Comparison of ENCODE assay signal across 15 cellular contexts in the genomic region with DNA sequence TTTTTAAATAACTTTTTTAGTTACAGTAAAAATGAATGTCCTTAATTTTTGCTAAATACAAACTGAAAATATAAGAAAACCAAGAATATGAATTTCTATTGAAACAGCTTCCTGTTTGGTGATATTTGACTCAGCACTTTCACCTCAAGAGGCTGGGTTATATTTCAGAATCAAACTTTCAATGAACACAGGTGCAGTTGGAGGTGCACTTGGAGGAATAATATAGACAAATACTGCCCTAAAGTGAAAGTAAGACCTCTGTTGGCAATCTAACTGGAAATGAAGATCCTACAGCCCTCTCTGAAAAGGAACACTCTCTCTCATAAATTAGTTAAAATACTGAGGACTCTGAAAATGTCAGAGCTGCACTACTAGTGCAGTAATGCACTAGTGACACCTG.
A peak's percentile ranks its signal among the peaks of the same experiment; 100 is the strongest.
DNase-seq lines count a peak whose midpoint lies in the region; ATAC-seq and TF ChIP-seq lines count a peak whose summit lies in the region.
"Had no signal": no experiment of that assay in that cellular context is flagged by ENCODE, and none has a peak within 500 bp of the region (broad histone marks: within the 10 kb centered on the region; RNA-seq: fewer than 3 reads in every experiment).

No MANE protein-coding gene starts in this region.

- no peak overlapping the region for H3K27ac Mint-ChIP-seq in T-helper 2 cell treated with Interferon-gamma antibody and Interleukin-4, amounts not matched to agents 5 μg/mL and 100 μg/mL, for 36 hours
- H3K27ac Mint-ChIP-seq in type B pancreatic cell = no peak overlapping the region

- DNase-seq in NCI-H1436 treated with DMSO at 0.1 percent for 48 hours (lab: John Stamatoyannopoulos, UW) = peak; percentile 3
- DNase-seq in NCI-H1436 (lab: John Stamatoyannopoulos, UW) = no peak
- DNase-seq in T-helper 2 cell treated with Interferon-gamma antibody and Interleukin-4, amounts not matched to agents 5 μg/mL and 100 μg/mL, for 36 hours (ENCODE audit: low spot score) = no peak
- no peak for DNase-seq in type B pancreatic cell (ENCODE audit: extremely low spot score, unreplicated experiment)
- DNase-seq in kidney glomerular epithelial cell (lab: John Stamatoyannopoulos, UW) = no peak
- DNase-seq: 8988T; activated CD4-positive, alpha-beta T cell treated with anti-CD3 and anti-CD28 coated beads for 4 hours; activated naive CD4-positive, alpha-beta T cell treated with Interleukin-2 at 50 U/mL for 16 hours; KG1; NCI-H526 treated with DMSO at 0.1 percent for 48 hours; stimulated activated CD4-positive, alpha-beta T cell treated with anti-CD3 and anti-CD28 coated beads, Interleukin-4, amount 100 ng/mL, for 24 hours had no signal

- peak; percentile 67 for ATAC-seq in GM21528 (IDR thresholded peaks at IDR 0.05; ENCODE audit: low FRiP score, unreplicated experiment)
- ATAC-seq in HG03354 (IDR thresholded peaks at IDR 0.05; ENCODE audit: poor library complexity, severe bottlenecking, unreplicated experiment) = peak; percentile 92
- no peak for ATAC-seq in HG03108 (IDR thresholded peaks at IDR 0.05; ENCODE audit: unreplicated experiment)
- ATAC-seq: esophagus mucosa had no signal

- TF ChIP-seq CTCF in type B pancreatic cell (conservative IDR thresholded peaks at IDR 0.05) = no peak

- peak overlapping the region; percentile 57 for H3K4me3 Mint-ChIP-seq in T-helper 2 cell treated with Interferon-gamma antibody and Interleukin-4, amounts not matched to agents 5 μg/mL and 100 μg/mL, for 36 hours
- H3K4me3 Mint-ChIP-seq in type B pancreatic cell = no peak overlapping the region

- peaks cover 24% of the 10 kb centered on the region for H3K4me1 Mint-ChIP-seq in T-helper 2 cell treated with Interferon-gamma antibody and Interleukin-4, amounts not matched to agents 5 μg/mL and 100 μg/mL, for 36 hours (ENCODE audit: low read depth)
- peaks cover 12% of the 10 kb centered on the region for H3K4me1 Mint-ChIP-seq in type B pancreatic cell (ENCODE audit: unreplicated experiment)

- no peaks in the 10 kb centered on the region for H3K27me3 Mint-ChIP-seq in T-helper 2 cell treated with Interferon-gamma antibody and Interleukin-4, amounts not matched to agents 5 μg/mL and 100 μg/mL, for 36 hours (ENCODE audit: low read depth)
- no peaks in the 10 kb centered on the region for H3K27me3 Mint-ChIP-seq in type B pancreatic cell

- peaks cover 58% of the 10 kb centered on the region for H3K36me3 Mint-ChIP-seq in T-helper 2 cell treated with Interferon-gamma antibody and Interleukin-4, amounts not matched to agents 5 μg/mL and 100 μg/mL, for 36 hours (ENCODE audit: low read depth)
- H3K36me3 Mint-ChIP-seq in type B pancreatic cell = peaks cover 32% of the 10 kb centered on the region

- H3K9me3 Mint-ChIP-seq in T-helper 2 cell treated with Interferon-gamma antibody and Interleukin-4, amounts not matched to agents 5 μg/mL and 100 μg/mL, for 36 hours = peaks cover 22% of the 10 kb centered on the region
- no peaks in the 10 kb centered on the region for H3K9me3 Mint-ChIP-seq in type B pancreatic cell
